ENCODE assay signal across 8 cellular contexts in genomic region chr1:19209990-19210771, GRCh38. TPM values are rescaled to one million over a fixed set of nuclear protein-coding genes. Genes with fewer than 3 reads are reported as not detected.
A peak's percentile ranks its signal among the peaks of the same experiment; 100 is the strongest.
DNase-seq lines count a peak whose midpoint lies in the region; ATAC-seq and TF ChIP-seq lines count a peak whose summit lies in the region.

TSS of gene UBR4 (minus strand) at chr1:19210266. CDS start at chr1:19210248, 18 bp downstream.

- CTCF ChIA-PET in naive thymus-derived CD4-positive, alpha-beta T cell (lab: Charles Lee), result interaction anchor here (1.0 kb wide), 1 partner anchor 441 kb away, joined by 3 read pairs; no protein-coding TSS in a partner anchor

- peak within 1 kb of the TSS; percentile 84 to 88 for H3K4me3 ChIP-seq in DND-41 (ENCODE audit: low read depth in 1 of 2, low read length in 2 of 2)
- H3K4me3 ChIP-seq in GM23248, result peak within 1 kb of the TSS; percentile 86
- peak within 1 kb of the TSS; percentile 60 for H3K4me3 ChIP-seq in naive thymus-derived CD4-positive, alpha-beta T cell (ENCODE audit: low read length)

- intact Hi-C loops in naive thymus-derived CD4-positive, alpha-beta T cell (cut with micrococcal nuclease), result loop anchor here (1.0 to 10.0 kb wide), 12 partner anchors 29 to 1297 kb away; partner anchors contain the start of genes ALDH4A1 (in 2 of the 2), EMC1 (in 2 of the 2), MRTO4 (in 2 of the 2) and AKR7A2 (in 1 of the 2)

- H3K9me2 ChIP-seq in GM23248 (ENCODE audit: insufficient read depth), result no peaks in the 10 kb centered on the region

- H3K4me1 ChIP-seq in DND-41 (ENCODE audit: insufficient read depth, low read length), result peaks cover 66% of the 10 kb centered on the region
- peaks cover 27% of the 10 kb centered on the region for H3K4me1 ChIP-seq in GM23248 (ENCODE audit: insufficient read depth)
- H3K4me1 ChIP-seq in naive thymus-derived CD4-positive, alpha-beta T cell (ENCODE audit: control insufficient read depth in 2 of 2, insufficient read depth in 2 of 2, low read length in 2 of 2), result peaks cover 24 to 38% of the 10 kb centered on the region in 2 donors

- TF ChIP-seq CTCF in DND-41 (IDR thresholded peaks at IDR 0.05; ENCODE audit: borderline replicate concordance, extremely low read depth, low read length, poor library complexity, severe bottlenecking), result no peak

- H3K4me3 Mint-ChIP-seq in naive thymus-derived CD4-positive, alpha-beta T cell, result peak within 1 kb of the TSS; percentile 83 to 98 (median 94)
- peak within 1 kb of the TSS; percentile 87 to 92 for H3K4me3 Mint-ChIP-seq in stimulated activated naive B cell treated with anti-CD40 and anti-IgM and Interleukin-4, amounts not matched to agents 10 μg/mL and 1 μg/mL and 100 μg/mL, for 72 hours

- H2AFZ ChIP-seq in DND-41 (ENCODE audit: low read depth, low read length) (peak within 1 kb of the TSS; percentile 94), GM23248 (peak within 1 kb of the TSS; percentile 73)

- H3K36me3 ChIP-seq in DND-41 (ENCODE audit: insufficient read depth, low read length), result peaks cover 25% of the 10 kb centered on the region
- 0 out of 2 replicates have a peak, but pooled peaks cover 8% of the 10 kb centered on the region for H3K36me3 ChIP-seq in GM23248 (ENCODE audit: low read depth)
- H3K36me3 ChIP-seq in naive thymus-derived CD4-positive, alpha-beta T cell (ENCODE audit: control insufficient read depth in 2 of 3, insufficient read depth in 3 of 3, low read length in 3 of 3), result peaks cover 0 to 4% (median 0%) of the 10 kb centered on the region in 3 experiments

- peak within 1 kb of the TSS; percentile 85 for H3K4me2 ChIP-seq in DND-41 (ENCODE audit: insufficient read depth, low read length)
- peak within 1 kb of the TSS; percentile 96 for H3K4me2 ChIP-seq in GM23248 (ENCODE audit: unreplicated experiment)

- peak; percentile 91 for ATAC-seq in DND-41 (ENCODE audit: insufficient read depth, low read depth)
- peak; percentile 95 for ATAC-seq in naive thymus-derived CD4-positive, alpha-beta T cell
- ATAC-seq in stimulated activated naive B cell treated with anti-CD40 and anti-IgM and Interleukin-4, amounts not matched to agents 10 μg/mL and 1 μg/mL and 100 μg/mL, for 72 hours (replicated peaks), result peak; percentile 86 to 91

- H3K4me1 Mint-ChIP-seq in naive thymus-derived CD4-positive, alpha-beta T cell, result peaks cover 49 to 87% (median 82%) of the 10 kb centered on the region in 7 donors
- H3K4me1 Mint-ChIP-seq in stimulated activated naive B cell treated with anti-CD40 and anti-IgM and Interleukin-4, amounts not matched to agents 10 μg/mL and 1 μg/mL and 100 μg/mL, for 72 hours, result peaks cover 26 to 64% of the 10 kb centered on the region in 2 donors

- H3K9ac ChIP-seq in DND-41 (ENCODE audit: low read depth, low read length) (peak within 1 kb of the TSS; percentile 79), GM23248 (peak within 1 kb of the TSS; percentile 96)

- peaks cover 36% of the 10 kb centered on the region for H3F3A ChIP-seq in GM23248 (ENCODE audit: insufficient read depth)

- no peaks in the 10 kb centered on the region for H3K27me3 ChIP-seq in DND-41 (ENCODE audit: insufficient read depth, low read length, poor library complexity)
- H3K27me3 ChIP-seq in GM23248 (replicated peaks; ENCODE audit: insufficient read depth), result no peaks in the 10 kb centered on the region
- H3K27me3 ChIP-seq in naive thymus-derived CD4-positive, alpha-beta T cell (ENCODE audit: control insufficient read depth in 2 of 2, insufficient read depth in 2 of 2, low read length in 2 of 2), result no peaks in the 10 kb centered on the region

- 1 to 2% methylated on average over 72 to 78 of the region's 80 CpGs for WGBS in GM23248 (ENCODE audit: low coverage in 1 of 2, low lambda C conversion rate in 2 of 2, missing lambda C conversion rate in 2 of 2), 2 experiments

- H3K27ac ChIP-seq in DND-41 (ENCODE audit: low read length), result peak within 1 kb of the TSS; percentile 94
- peak within 1 kb of the TSS; percentile 93 for H3K27ac ChIP-seq in GM23248
- H3K27ac ChIP-seq in naive thymus-derived CD4-positive, alpha-beta T cell (ENCODE audit: low read depth, low read length), result peak within 1 kb of the TSS; percentile 85

- DNase-seq in DND-41, result peak; percentile 96
- DNase-seq in GM23248, result peak; percentile 98
- DNase-seq in Kasumi-1 (lab: John Stamatoyannopoulos, UW), result peak; percentile 88 to 94
- peak; percentile 92 for DNase-seq in RPMI7951 (ENCODE audit: low read depth)
- DNase-seq in activated T-helper 1 cell treated with anti-CD3 and anti-CD28 coated beads, Interleukin-2, amount 50 U/mL, for 16 hours (ENCODE audit: low read depth in 1 of 2, low spot score in 1 of 2), result peak; percentile 92 to 98
- DNase-seq in fibroblast of gingiva (ENCODE audit: low read depth), result peak; percentile 93
- DNase-seq in naive thymus-derived CD4-positive, alpha-beta T cell, result peak; percentile 95 to 97 (median 96)
- DNase-seq in stimulated activated naive B cell treated with anti-CD40 and anti-IgM and Interleukin-4, amounts not matched to agents 10 μg/mL and 1 μg/mL and 100 μg/mL, for 72 hours, result peak; percentile 95

- peaks cover 99% of the 10 kb centered on the region for H3K79me2 ChIP-seq in DND-41 (ENCODE audit: insufficient read depth, low read length)
- peaks cover 96% of the 10 kb centered on the region for H3K79me2 ChIP-seq in GM23248 (ENCODE audit: insufficient read depth)

- H3K9me3 ChIP-seq in DND-41 (ENCODE audit: insufficient read depth, low read length, severe bottlenecking) (no peaks in the 10 kb centered on the region), GM23248 (ENCODE audit: low read depth) (no peaks in the 10 kb centered on the region)
- no peaks in the 10 kb centered on the region for H3K9me3 ChIP-seq in naive thymus-derived CD4-positive, alpha-beta T cell (ENCODE audit: control insufficient read depth in 2 of 3, low read length in 3 of 3)

- peaks cover 0 to 2% (median 0%) of the 10 kb centered on the region in 5 donors for H3K27me3 Mint-ChIP-seq in naive thymus-derived CD4-positive, alpha-beta T cell
- H3K27me3 Mint-ChIP-seq in stimulated activated naive B cell treated with anti-CD40 and anti-IgM and Interleukin-4, amounts not matched to agents 10 μg/mL and 1 μg/mL and 100 μg/mL, for 72 hours, result no peaks in the 10 kb centered on the region

- H3K36me3 Mint-ChIP-seq in naive thymus-derived CD4-positive, alpha-beta T cell, result peaks cover 0 to 15% (median 0%) of the 10 kb centered on the region in 5 donors
- H3K36me3 Mint-ChIP-seq in stimulated activated naive B cell treated with anti-CD40 and anti-IgM and Interleukin-4, amounts not matched to agents 10 μg/mL and 1 μg/mL and 100 μg/mL, for 72 hours, result peaks cover 10 to 31% of the 10 kb centered on the region in 2 donors

- POLR2A ChIA-PET in naive thymus-derived CD4-positive, alpha-beta T cell (lab: Charles Lee), result interaction anchor here (0.6 to 1.6 kb wide), 6 partner anchors 9 to 302 kb away, joined by 3 to 7 read pairs (median 3); partner anchors contain the start of genes EMC1 and MRTO4

- no peaks in the 10 kb centered on the region for H3K9me3 Mint-ChIP-seq in naive thymus-derived CD4-positive, alpha-beta T cell
- no peaks in the 10 kb centered on the region for H3K9me3 Mint-ChIP-seq in stimulated activated naive B cell treated with anti-CD40 and anti-IgM and Interleukin-4, amounts not matched to agents 10 μg/mL and 1 μg/mL and 100 μg/mL, for 72 hours

- H4K20me1 ChIP-seq in DND-41 (ENCODE audit: insufficient read depth, low read length), result peaks cover 45% of the 10 kb centered on the region; the same call in 1 of the 2 replicates
- H4K20me1 ChIP-seq in GM23248 (ENCODE audit: insufficient read depth), result peaks cover 7% of the 10 kb centered on the region; the same call in 1 of the 2 replicates

- in situ Hi-C loops in GM23248 (cut with MboI), result no loop called here

- H3K27ac Mint-ChIP-seq in naive thymus-derived CD4-positive, alpha-beta T cell, result peak within 1 kb of the TSS; percentile 94 to 99 (median 97)
- peak within 1 kb of the TSS; percentile 94 for H3K27ac Mint-ChIP-seq in stimulated activated naive B cell treated with anti-CD40 and anti-IgM and Interleukin-4, amounts not matched to agents 10 μg/mL and 1 μg/mL and 100 μg/mL, for 72 hours

RNA-seq across cellular contexts. Expression of gene UBR4, which starts in this region (rescaled TPM):
- 63.7 and 69.9 TPM in 2 replicates for total RNA-seq in GM23248 (2014; rRNA removed; shearing (Covaris generic))
- polyA plus RNA-seq in GM23248 (2016; fragmentation: Nextera tagmentation; extraction: Ambion mirVana), result 45.4 and 49.4 TPM in 2 replicates
- 45.4 and 60.2 TPM in 2 replicates for total RNA-seq in RPMI7951 (2014; rRNA removed; shearing (Covaris generic))
- 100 to 1,000 TPM; 120 to 174 (median 159) TPM for total RNA-seq in naive thymus-derived CD4-positive, alpha-beta T cell
- 10 to 100 TPM; 18.9 to 27.3 TPM for polyA plus RNA-seq in naive thymus-derived CD4-positive, alpha-beta T cell

Comparison
In these comparisons a context has a peak if more than half of its experiments do, and no peak if none do; other contexts are left out.
1. Peak in every context shown above with its lines: DNase-seq, ATAC-seq, H3K4me3 ChIP-seq and H3K27ac ChIP-seq.